ENCODE assay signal across 18 cellular contexts in genomic region chr21:34086887-34087306, GRCh38. TPM values are rescaled to one million over a fixed set of nuclear protein-coding genes. Genes with fewer than 3 reads are reported as not detected.
A peak's percentile ranks its signal among the peaks of the same experiment; 100 is the strongest.
DNase-seq lines count a peak whose midpoint lies in the region; ATAC-seq lines count a peak whose summit lies in the region.
"Had no signal": no experiment of that assay in that cellular context is flagged by ENCODE, and none has a peak within 500 bp of the region (broad histone marks: within the 10 kb centered on the region; RNA-seq: fewer than 3 reads in every experiment).

No MANE protein-coding gene starts in this region.

- H3K4me1 Mint-ChIP-seq in activated naive CD8-positive, alpha-beta T cell treated with anti-CD3 and anti-CD28 coated beads, Interleukin-2, amount 10 ng/mL, durations not matched to agents 7 days and 5 days, result peaks cover 43% of the 10 kb centered on the region
- peaks cover 48% of the 10 kb centered on the region for H3K4me1 Mint-ChIP-seq in activated naive CD8-positive, alpha-beta T cell treated with anti-CD3 and anti-CD28 coated beads for 36 hours
- peaks cover 49 to 57% of the 10 kb centered on the region in 2 donors for H3K4me1 Mint-ChIP-seq in immature natural killer cell
- H3K4me1 Mint-ChIP-seq in stimulated activated effector memory CD8-positive, alpha-beta T cell treated with anti-CD3 and anti-CD28 coated beads, Interleukin-12 subunit alpha, Interleukin-12 subunit beta, amount 100 ng/mL, for 72 hours, result peaks cover 45% of the 10 kb centered on the region

- peaks cover 36% of the 10 kb centered on the region for H3K36me3 Mint-ChIP-seq in activated naive CD8-positive, alpha-beta T cell treated with anti-CD3 and anti-CD28 coated beads, Interleukin-2, amount 10 ng/mL, durations not matched to agents 7 days and 5 days
- H3K36me3 Mint-ChIP-seq in activated naive CD8-positive, alpha-beta T cell treated with anti-CD3 and anti-CD28 coated beads for 36 hours, result peaks cover 40% of the 10 kb centered on the region
- peaks cover 7 to 17% (median 9%) of the 10 kb centered on the region in 3 donors for H3K36me3 Mint-ChIP-seq in immature natural killer cell
- peaks cover 9% of the 10 kb centered on the region for H3K36me3 Mint-ChIP-seq in stimulated activated effector memory CD8-positive, alpha-beta T cell treated with anti-CD3 and anti-CD28 coated beads, Interleukin-12 subunit alpha, Interleukin-12 subunit beta, amount 100 ng/mL, for 72 hours

- POLR2A ChIA-PET in activated naive CD8-positive, alpha-beta T cell treated with anti-CD3 and anti-CD28 coated beads, Interleukin-2, amount 10 ng/mL, durations not matched to agents 7 days and 5 days (lab: Charles Lee), result interaction anchor here (0.5 to 1.3 kb wide), 3 partner anchors 11 to 37 kb away, joined by 3 to 6 read pairs (median 3); partner anchors contain the start of genes MRPS6 and SLC5A3

- H3K4me3 Mint-ChIP-seq in activated naive CD8-positive, alpha-beta T cell treated with anti-CD3 and anti-CD28 coated beads, Interleukin-2, amount 10 ng/mL, durations not matched to agents 7 days and 5 days, result no peak overlapping the region
- no peak overlapping the region for H3K4me3 Mint-ChIP-seq in activated naive CD8-positive, alpha-beta T cell treated with anti-CD3 and anti-CD28 coated beads for 36 hours
- no peak overlapping the region for H3K4me3 Mint-ChIP-seq in immature natural killer cell
- H3K4me3 Mint-ChIP-seq in stimulated activated effector memory CD8-positive, alpha-beta T cell treated with anti-CD3 and anti-CD28 coated beads, Interleukin-12 subunit alpha, Interleukin-12 subunit beta, amount 100 ng/mL, for 72 hours, result no peak overlapping the region
- H3K4me3 Mint-ChIP-seq: memory B cell; neural crest cell; T-helper 1 cell treated with Interleukin-12 subunit alpha and Interleukin-12 subunit beta and Interleukin-4 antibody, amounts not matched to agents 30 μg/mL and 1 μg/mL, for 36 hours had no signal

- H3K27me3 Mint-ChIP-seq in activated naive CD8-positive, alpha-beta T cell treated with anti-CD3 and anti-CD28 coated beads, Interleukin-2, amount 10 ng/mL, durations not matched to agents 7 days and 5 days, result no peaks in the 10 kb centered on the region
- H3K27me3 Mint-ChIP-seq in activated naive CD8-positive, alpha-beta T cell treated with anti-CD3 and anti-CD28 coated beads for 36 hours, result no peaks in the 10 kb centered on the region
- H3K27me3 Mint-ChIP-seq in immature natural killer cell (ENCODE audit: low read depth in 3 of 3), result no peaks in the 10 kb centered on the region
- H3K27me3 Mint-ChIP-seq: memory B cell, progenitor cell of endocrine pancreas had no signal

- H3K9me3 Mint-ChIP-seq in activated naive CD8-positive, alpha-beta T cell treated with anti-CD3 and anti-CD28 coated beads, Interleukin-2, amount 10 ng/mL, durations not matched to agents 7 days and 5 days, result no peaks in the 10 kb centered on the region
- no peaks in the 10 kb centered on the region for H3K9me3 Mint-ChIP-seq in activated naive CD8-positive, alpha-beta T cell treated with anti-CD3 and anti-CD28 coated beads for 36 hours
- no peaks in the 10 kb centered on the region for H3K9me3 Mint-ChIP-seq in immature natural killer cell
- H3K9me3 Mint-ChIP-seq in stimulated activated effector memory CD8-positive, alpha-beta T cell treated with anti-CD3 and anti-CD28 coated beads, Interleukin-12 subunit alpha, Interleukin-12 subunit beta, amount 100 ng/mL, for 72 hours, result no peaks in the 10 kb centered on the region
- H3K9me3 Mint-ChIP-seq: memory B cell; neural crest cell; T-helper 1 cell treated with Interleukin-12 subunit alpha and Interleukin-12 subunit beta and Interleukin-4 antibody, amounts not matched to agents 30 μg/mL and 1 μg/mL, for 36 hours had no signal

- ATAC-seq in activated naive CD8-positive, alpha-beta T cell treated with anti-CD3 and anti-CD28 coated beads, Interleukin-2, amount 10 ng/mL, durations not matched to agents 7 days and 5 days (ENCODE audit: low read depth), result peak; percentile 70
- ATAC-seq in stimulated activated effector memory CD8-positive, alpha-beta T cell treated with anti-CD3 and anti-CD28 coated beads, Interleukin-12 subunit alpha, Interleukin-12 subunit beta, amount 100 ng/mL, for 72 hours, result peak; percentile 77

- no peak for DNase-seq in activated naive CD8-positive, alpha-beta T cell treated with anti-CD3 and anti-CD28 coated beads, Interleukin-2, amount 10 ng/mL, durations not matched to agents 7 days and 5 days
- no peak for DNase-seq in activated naive CD8-positive, alpha-beta T cell treated with anti-CD3 and anti-CD28 coated beads for 36 hours
- peak; percentile 19 for DNase-seq in SK-N-DZ (ENCODE audit: low spot score)
- peak; percentile 68 to 75 (median 72) for DNase-seq in immature natural killer cell
- no peak for DNase-seq in stimulated activated effector memory CD8-positive, alpha-beta T cell treated with anti-CD3 and anti-CD28 coated beads, Interleukin-12 subunit alpha, Interleukin-12 subunit beta, amount 100 ng/mL, for 72 hours (ENCODE audit: low spot score in 2 of 2)
- DNase-seq in ecto neural progenitor cell (ENCODE audit: low spot score), result no peak
- no peak for DNase-seq in NCI-H1048 (lab: John Stamatoyannopoulos, UW)
- no peak for DNase-seq in midbrain (lab: John Stamatoyannopoulos, UW)
- DNase-seq: activated naive CD4-positive, alpha-beta T cell treated with anti-CD3 and anti-CD28 coated beads, Interleukin-2, amount 50 U/mL, for 16 hours; NCI-H187; NCI-H226; NCI-H82; spleen; stimulated activated CD4-positive, alpha-beta T cell treated with anti-CD3 and anti-CD28 coated beads, Interleukin-4, amount 100 ng/mL, for 4 hours had no signal

- no peak overlapping the region for H3K27ac Mint-ChIP-seq in activated naive CD8-positive, alpha-beta T cell treated with anti-CD3 and anti-CD28 coated beads, Interleukin-2, amount 10 ng/mL, durations not matched to agents 7 days and 5 days
- H3K27ac Mint-ChIP-seq in activated naive CD8-positive, alpha-beta T cell treated with anti-CD3 and anti-CD28 coated beads for 36 hours, result no peak overlapping the region
- H3K27ac Mint-ChIP-seq in immature natural killer cell, result no peak overlapping the region
- H3K27ac Mint-ChIP-seq in stimulated activated effector memory CD8-positive, alpha-beta T cell treated with anti-CD3 and anti-CD28 coated beads, Interleukin-12 subunit alpha, Interleukin-12 subunit beta, amount 100 ng/mL, for 72 hours, result no peak overlapping the region
- H3K27ac Mint-ChIP-seq: memory B cell; progenitor cell of endocrine pancreas; T-helper 1 cell treated with Interleukin-12 subunit alpha and Interleukin-12 subunit beta and Interleukin-4 antibody, amounts not matched to agents 30 μg/mL and 1 μg/mL, for 36 hours had no signal

RNA-seq across cellular contexts. Expression of gene MRPS6, which starts 13.5 kb away (rescaled TPM):
- 10 to 100 TPM; 75.7 to 77.2 TPM for total RNA-seq in activated naive CD8-positive, alpha-beta T cell treated with anti-CD3 and anti-CD28 coated beads, Interleukin-2, amount 10 ng/mL, durations not matched to agents 7 days and 5 days
- 100 to 1,000 TPM; 107 to 116 TPM for total RNA-seq in activated naive CD8-positive, alpha-beta T cell treated with anti-CD3 and anti-CD28 coated beads for 36 hours
- polyA plus RNA-seq in SK-N-DZ (2014; cell fraction: cytosol; rRNA removed), result 24.0 and 29.0 TPM in 2 replicates
- 16.5 and 34.2 TPM in 2 replicates for polyA plus RNA-seq in SK-N-DZ (2014; cell fraction: nucleus; rRNA removed)
- 100 to 1,000 TPM; 194 to 275 (median 239) TPM for polyA plus RNA-seq in immature natural killer cell

RNA-seq across cellular contexts. Expression of gene SLC5A3, which starts 13.5 kb away (rescaled TPM):
- total RNA-seq in activated naive CD8-positive, alpha-beta T cell treated with anti-CD3 and anti-CD28 coated beads, Interleukin-2, amount 10 ng/mL, durations not matched to agents 7 days and 5 days, result 10 to 100 TPM; 22.3 to 23.7 TPM
- 10 to 100 TPM; 12.4 to 12.7 TPM for total RNA-seq in activated naive CD8-positive, alpha-beta T cell treated with anti-CD3 and anti-CD28 coated beads for 36 hours
- 7.4 and 7.7 TPM in 2 replicates for polyA plus RNA-seq in SK-N-DZ (2014; cell fraction: cytosol; rRNA removed)
- 5.9 and 7.1 TPM in 2 replicates for polyA plus RNA-seq in SK-N-DZ (2014; cell fraction: nucleus; rRNA removed)
- 1 to 10 TPM in 2 of 3 donors, under 1 TPM in 1; 0.81 to 2.8 (median 1.9) TPM for polyA plus RNA-seq in immature natural killer cell

Comparison
In these comparisons a context has a peak if more than half of its experiments do, and no peak if none do; other contexts are left out.
1. DNase-seq: peak in SK-N-DZ (single experiment) and immature natural killer cell (3 of 3); none in activated naive CD8-positive, alpha-beta T cell treated with anti-CD3 and anti-CD28 coated beads, Interleukin-2, amount 10 ng/mL, durations not matched to agents 7 days and 5 days (single experiment), activated naive CD8-positive, alpha-beta T cell treated with anti-CD3 and anti-CD28 coated beads for 36 hours (single experiment), stimulated activated effector memory CD8-positive, alpha-beta T cell treated with anti-CD3 and anti-CD28 coated beads, Interleukin-12 subunit alpha, Interleukin-12 subunit beta, amount 100 ng/mL, for 72 hours (0 of 2), ecto neural progenitor cell (single experiment), NCI-H1048 (single experiment) and midbrain (single experiment).